Comparison of ENCODE assay signal across 17 cellular contexts in genomic region chr9:36866840-36867239, GRCh38.
DNase-seq lines count a peak whose midpoint lies in the region; ATAC-seq and TF ChIP-seq lines count a peak whose summit lies in the region.
"Had no signal": no experiment of that assay in that cellular context is flagged by ENCODE, and none has a peak within 500 bp of the region (broad histone marks: within the 10 kb centered on the region; RNA-seq: fewer than 3 reads in every experiment).

No MANE protein-coding gene starts in this region.

- H3K4me3 ChIP-seq in Caco-2 (ENCODE audit: low read depth, low read length) = no peak overlapping the region
- H3K4me3 ChIP-seq: esophagus squamous epithelium, GM23248, hepatocyte, left ventricle myocardium inferior had no signal

- no peaks in the 10 kb centered on the region for H3K27me3 ChIP-seq in Caco-2 (replicated peaks; ENCODE audit: control insufficient read depth, insufficient read depth, low read length)

- no peaks in the 10 kb centered on the region for H3K36me3 ChIP-seq in Caco-2 (ENCODE audit: control insufficient read depth, insufficient read depth, low read length)
- H3K36me3 ChIP-seq: esophagus squamous epithelium, left ventricle myocardium inferior had no signal

- H3K27ac Mint-ChIP-seq in HFFc6 (no peak overlapping the region), WTC11 (no peak overlapping the region), nephron progenitor cell (no peak overlapping the region), Caco-2 (ENCODE audit: unreplicated experiment) (no peak overlapping the region)
- H3K27ac Mint-ChIP-seq: activated naive CD8-positive, alpha-beta T cell treated with anti-CD3 and anti-CD28 coated beads, Interleukin-2, amount 50 U/mL, for 24 hours; CD14-positive monocyte had no signal

- H3K9me3 Mint-ChIP-seq in HFFc6 (no peaks in the 10 kb centered on the region), WTC11 (no peaks in the 10 kb centered on the region), nephron progenitor cell (no peaks in the 10 kb centered on the region), Caco-2 (ENCODE audit: unreplicated experiment) (peaks cover 10% of the 10 kb centered on the region)
- H3K9me3 Mint-ChIP-seq: activated naive CD8-positive, alpha-beta T cell treated with anti-CD3 and anti-CD28 coated beads, Interleukin-2, amount 50 U/mL, for 24 hours had no signal

- H3K4me1 Mint-ChIP-seq in HFFc6 (ENCODE audit: low read depth) = no peaks in the 10 kb centered on the region
- H3K4me1 Mint-ChIP-seq in WTC11 = peaks cover 30% of the 10 kb centered on the region
- H3K4me1 Mint-ChIP-seq in nephron progenitor cell = peaks cover 48% of the 10 kb centered on the region
- peaks cover 27% of the 10 kb centered on the region for H3K4me1 Mint-ChIP-seq in Caco-2 (ENCODE audit: low read depth, unreplicated experiment)
- H3K4me1 Mint-ChIP-seq: activated naive CD8-positive, alpha-beta T cell treated with anti-CD3 and anti-CD28 coated beads, Interleukin-2, amount 50 U/mL, for 24 hours; CD14-positive monocyte had no signal

- intact Hi-C loops in Caco-2 (cut with micrococcal nuclease; ENCODE audit: unreplicated experiment) = no loop called here

- H3K4me1 ChIP-seq in Caco-2 = peaks cover 28% of the 10 kb centered on the region
- H3K4me1 ChIP-seq: esophagus squamous epithelium, left ventricle myocardium inferior had no signal

- CTCF ChIA-PET in WTC11 (lab: Charles Lee) (interaction anchor here (0.6 to 1.9 kb wide), 22 partner anchors 10 to 596 kb away, joined by 3 to 12 read pairs (median 4); no protein-coding TSS in a partner anchor), Caco-2 (lab: Charles Lee) (interaction anchor here (0.6 kb wide), 1 partner anchor 388 kb away, joined by 3 read pairs; no protein-coding TSS in a partner anchor)

- H3K27me3 Mint-ChIP-seq in HFFc6 (ENCODE audit: insufficient read depth) = peaks cover 52% of the 10 kb centered on the region
- peaks cover 40% of the 10 kb centered on the region for H3K27me3 Mint-ChIP-seq in WTC11 (ENCODE audit: low read depth)
- peaks cover 91% of the 10 kb centered on the region for H3K27me3 Mint-ChIP-seq in nephron progenitor cell (ENCODE audit: low read depth, poor library complexity)
- H3K27me3 Mint-ChIP-seq in Caco-2 (ENCODE audit: insufficient read depth, unreplicated experiment) = no peaks in the 10 kb centered on the region

- no TSS peak for BruUV-seq in Caco-2 (replicated peaks; lab: Mats Ljungman, UMichigan)

- H3K4me3 Mint-ChIP-seq in HFFc6 (no peak overlapping the region), WTC11 (no peak overlapping the region), nephron progenitor cell (no peak overlapping the region), Caco-2 (ENCODE audit: unreplicated experiment) (no peak overlapping the region)
- H3K4me3 Mint-ChIP-seq: activated naive CD8-positive, alpha-beta T cell treated with anti-CD3 and anti-CD28 coated beads, Interleukin-2, amount 50 U/mL, for 24 hours had no signal

- DNase-seq in COR-L47 (lab: John Stamatoyannopoulos, UW) (peak; percentile 1), HFFc6 (no peak), WTC11 (ENCODE audit: low spot score) (no peak), nephron progenitor cell (peak; percentile 30), NCI-H2171 treated with DMSO at 0.1 percent for 48 hours (lab: John Stamatoyannopoulos, UW) (no peak), SHP77 treated with DMSO at 0.1 percent for 48 hours (lab: John Stamatoyannopoulos, UW) (no peak), Caco-2 (no peak)
- DNase-seq: activated naive CD8-positive, alpha-beta T cell treated with anti-CD3 and anti-CD28 coated beads, Interleukin-2, amount 50 U/mL, for 24 hours; esophagus squamous epithelium; GM23248; left ventricle myocardium inferior; OCI-M1; right cardiac atrium; stimulated activated CD4-positive, alpha-beta T cell treated with anti-CD3 and anti-CD28 coated beads, Interleukin-4, amount 100 ng/mL, for 1 hour had no signal

- TF ChIP-seq CTCF in HFFc6 (IDR thresholded peaks at IDR 0.05) (peak; percentile 43; the same call in 1 of the 2 replicates), WTC11 (IDR thresholded peaks at IDR 0.05) (0 out of 2 replicates have a peak, but pooled peaks have one; percentile 12), nephron progenitor cell (IDR thresholded peaks at IDR 0.05) (no peak), Caco-2 (IDR thresholded peaks at IDR 0.05; ENCODE audit: insufficient read depth in 1 of 2, low read depth in 1 of 2, low read length in 1 of 2, severe bottlenecking in 1 of 2, unreplicated experiment in 1 of 2) (peak in 1 of 2 experiments; percentile 37)

- POLR2A ChIA-PET in WTC11 (lab: Charles Lee) (interaction anchor here (0.6 kb wide), 2 partner anchors 67 to 98 kb away, joined by 3 read pairs; no protein-coding TSS in a partner anchor), Caco-2 (lab: Charles Lee) (no interaction called here)

- ATAC-seq in WTC11 = peak; percentile 29
- ATAC-seq in GM19328 (IDR thresholded peaks at IDR 0.05; ENCODE audit: unreplicated experiment) = no peak
- ATAC-seq: activated naive CD8-positive, alpha-beta T cell treated with anti-CD3 and anti-CD28 coated beads, Interleukin-2, amount 50 U/mL, for 24 hours; right cardiac atrium had no signal

- H3K36me3 Mint-ChIP-seq in HFFc6 (ENCODE audit: low read depth) = no peaks in the 10 kb centered on the region
- no peaks in the 10 kb centered on the region for H3K36me3 Mint-ChIP-seq in WTC11
- no peaks in the 10 kb centered on the region for H3K36me3 Mint-ChIP-seq in nephron progenitor cell (ENCODE audit: low read depth)
- no peaks in the 10 kb centered on the region for H3K36me3 Mint-ChIP-seq in Caco-2 (ENCODE audit: insufficient read depth, unreplicated experiment)
- H3K36me3 Mint-ChIP-seq: CD14-positive monocyte had no signal

- H3K9me3 ChIP-seq in Caco-2 = no peaks in the 10 kb centered on the region
- H3K9me3 ChIP-seq: esophagus squamous epithelium, left ventricle myocardium inferior had no signal

TF ChIP-seq in WTC11, 78 proteins besides CTCF, POLR2A, EP300 and RAD21 (continues in another document):
- TF ChIP-seq E2F1 (CRISPR knock-in tag; IDR thresholded peaks at IDR 0.05) = no peak
- no peak for TF ChIP-seq GABPB1 (CRISPR knock-in tag; IDR thresholded peaks at IDR 0.05)
- no peak for TF ChIP-seq ZNF532 (CRISPR knock-in tag; IDR thresholded peaks at IDR 0.05; ENCODE audit: borderline replicate concordance)
- no peak for TF ChIP-seq TCF7 (CRISPR knock-in tag; IDR thresholded peaks at IDR 0.05; ENCODE audit: low read depth)
- TF ChIP-seq EMX1 (CRISPR knock-in tag; IDR thresholded peaks at IDR 0.05) = no peak
- TF ChIP-seq PRRX2 (CRISPR knock-in tag; IDR thresholded peaks at IDR 0.05) = no peak
- no peak for TF ChIP-seq ZMAT4 (CRISPR knock-in tag; IDR thresholded peaks at IDR 0.05)
- no peak for TF ChIP-seq FOXJ3 (CRISPR knock-in tag; IDR thresholded peaks at IDR 0.05; ENCODE audit: borderline replicate concordance)
- no peak for TF ChIP-seq FOXP1 (CRISPR knock-in tag; IDR thresholded peaks at IDR 0.05; ENCODE audit: borderline replicate concordance)

Comparison
In these comparisons a context has a peak if more than half of its experiments do, and no peak if none do; other contexts are left out.
1. DNase-seq: peak in COR-L47 (single experiment) and nephron progenitor cell (single experiment); none in HFFc6 (single experiment), WTC11 (single experiment), NCI-H2171 treated with DMSO at 0.1 percent for 48 hours (single experiment), SHP77 treated with DMSO at 0.1 percent for 48 hours (single experiment) and Caco-2 (0 of 2).